ENCODE assay signal across 1 cellular context in the genomic region with DNA sequence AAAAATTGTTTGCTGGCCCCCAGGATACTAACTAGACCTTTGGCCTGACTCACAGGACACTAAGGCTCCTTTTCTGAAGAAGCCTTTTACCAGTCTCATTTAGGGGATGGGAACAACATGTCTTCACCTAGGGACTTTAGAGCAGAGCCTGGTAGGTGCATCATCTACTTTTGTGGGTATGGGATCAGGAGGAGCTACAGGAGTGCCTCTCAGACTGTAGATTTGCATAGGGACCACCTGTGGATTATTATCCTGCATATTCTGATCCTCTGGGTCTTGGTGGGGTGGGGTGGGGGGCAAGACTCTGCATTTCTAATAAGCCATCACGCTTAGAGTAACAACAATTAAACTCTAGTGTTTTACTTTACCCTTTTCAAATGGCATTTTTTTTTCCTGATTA. TPM values are rescaled to one million over a fixed set of nuclear protein-coding genes. Genes with fewer than 3 reads are reported as not detected.
"Had no signal": no experiment of that assay in that cellular context is flagged by ENCODE, and none has a peak within 500 bp of the region (broad histone marks: within the 10 kb centered on the region; RNA-seq: fewer than 3 reads in every experiment).

No MANE protein-coding gene starts in this region.

RNA-seq across cellular contexts. Expression of gene PTPN20, which starts 21.2 kb away (rescaled TPM):
- total RNA-seq: activated CD8-positive, alpha-beta T cell treated with anti-CD3 and anti-CD28 coated beads, Interleukin-2, amount 10 ng/mL, durations not matched to agents 7 days and 5 days had no signal
